1 cellular context compared by ENCODE assay signal in genomic region chr3:90010341-90010740, GRCh38.
TF ChIP-seq lines count a peak whose summit lies in the region.

No MANE protein-coding gene starts in this region.

TF ChIP-seq in GM23338, 12 proteins besides CTCF, POLR2A, EP300 and RAD21 (continued from another document):
- TF ChIP-seq ZNF462 (CRISPR knock-in tag; IDR thresholded peaks at IDR 0.05) (no peak), ZNF331 (CRISPR knock-in tag; IDR thresholded peaks at IDR 0.05; ENCODE audit: low read depth) (no peak), CREB1 (CRISPR knock-in tag; IDR thresholded peaks at IDR 0.05; ENCODE audit: low read depth) (no peak), STAT1 (IDR thresholded peaks at IDR 0.05; ENCODE audit: unreplicated experiment) (no peak), POLR2AphosphoS5 (IDR thresholded peaks at IDR 0.05; ENCODE audit: low read depth) (no peak), NANOG (IDR thresholded peaks at IDR 0.05; ENCODE audit: borderline replicate concordance) (no peak), ZNF114 (CRISPR knock-in tag; IDR thresholded peaks at IDR 0.05) (no peak)
